13 cellular contexts compared by ENCODE assay signal in the genomic region with DNA sequence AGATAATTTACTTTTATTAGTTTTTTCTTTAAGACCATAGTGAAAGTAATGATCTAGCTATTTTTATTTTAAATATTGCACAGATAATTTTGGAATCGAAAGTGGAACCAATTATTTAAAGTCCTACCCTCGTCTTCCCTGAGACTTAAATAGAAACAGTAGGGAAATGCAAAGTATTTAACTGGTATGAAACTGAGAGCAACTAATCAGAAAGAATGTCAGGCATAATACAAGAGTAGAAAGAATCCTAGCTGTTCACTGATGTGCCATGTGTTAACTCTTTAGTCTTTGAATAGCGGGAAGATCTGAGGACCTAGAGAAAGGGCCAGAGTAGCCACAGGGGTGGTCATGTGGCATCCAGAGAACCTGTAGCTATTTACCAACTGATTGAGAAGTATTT.
DNase-seq lines count a peak whose midpoint lies in the region; ATAC-seq and TF ChIP-seq lines count a peak whose summit lies in the region.
"Had no signal": no experiment of that assay in that cellular context is flagged by ENCODE, and none has a peak within 500 bp of the region (broad histone marks: within the 10 kb centered on the region; RNA-seq: fewer than 3 reads in every experiment).

No MANE protein-coding gene starts in this region.

- no peaks in the 10 kb centered on the region for H3K36me3 Mint-ChIP-seq in neural progenitor cell
- H3K36me3 Mint-ChIP-seq: CD4-positive, alpha-beta memory T cell had no signal

- peak overlapping the region; percentile 50 to 72 (median 59); a peak in 19 of 22 replicates for H3K4me2 ChIP-seq in BLaER1 treated with 17β-estradiol and CSF1 and Interleukin-3, amounts not matched to agents 10 nM and 100 nM
- H3K4me2 ChIP-seq in OCI-LY3 (ENCODE audit: low read length) (peak overlapping the region; percentile 15; the same call in 1 of the 2 replicates), neural progenitor cell (no peak overlapping the region)

- TF ChIP-seq CTCF in OCI-LY3 (IDR thresholded peaks at IDR 0.05; ENCODE audit: low read depth, low read length) = no peak
- TF ChIP-seq CTCF in neural progenitor cell (IDR thresholded peaks at IDR 0.05) = no peak
- no peak for TF ChIP-seq CTCF in upper lobe of right lung (IDR thresholded peaks at IDR 0.05)
- TF ChIP-seq CTCF in esophagus muscularis mucosa (IDR thresholded peaks at IDR 0.05) = no peak

- WGBS in esophagus muscularis mucosa = 69% methylated on average over 3 of the region's 3 CpGs

- DNase-seq in neural progenitor cell (ENCODE audit: low spot score) (no peak), upper lobe of right lung (no peak), esophagus muscularis mucosa (ENCODE audit: extremely low spot score) (no peak)
- DNase-seq: ACHN; CD4-positive, alpha-beta memory T cell; DMS79; IMR-90 had no signal

- TF ChIP-seq POLR2A in esophagus muscularis mucosa (IDR thresholded peaks at IDR 0.05; ENCODE audit: low read depth) = no peak

- intact Hi-C loops in upper lobe of right lung (cut with DNase I) = no loop called here
- intact Hi-C loops in esophagus muscularis mucosa (cut with DNase I) = no loop called here

- H3K27ac Mint-ChIP-seq in neural progenitor cell = no peak overlapping the region
- H3K27ac Mint-ChIP-seq: CD4-positive, alpha-beta memory T cell had no signal

- H3F3A ChIP-seq in neural progenitor cell (ENCODE audit: low read depth) = no peaks in the 10 kb centered on the region

- 0 out of 22 replicates have a peak, but pooled peaks cover 0 to 5% (median 0%) of the 10 kb centered on the region in 11 experiments for H3K36me3 ChIP-seq in BLaER1 treated with 17β-estradiol and CSF1 and Interleukin-3, amounts not matched to agents 10 nM and 100 nM
- H3K36me3 ChIP-seq in OCI-LY3 (replicated peaks; ENCODE audit: low read depth, low read length) = no peaks in the 10 kb centered on the region
- H3K36me3 ChIP-seq in neural progenitor cell = no peaks in the 10 kb centered on the region
- H3K36me3 ChIP-seq in upper lobe of right lung = no peaks in the 10 kb centered on the region
- H3K36me3 ChIP-seq in esophagus muscularis mucosa = no peaks in the 10 kb centered on the region
- H3K36me3 ChIP-seq: HAP-1 had no signal

- TF ChIP-seq EP300 in esophagus muscularis mucosa (IDR thresholded peaks at IDR 0.05) = no peak

- no peak overlapping the region for H3K4me3 ChIP-seq in BLaER1 treated with 17β-estradiol and CSF1 and Interleukin-3, amounts not matched to agents 10 nM and 100 nM
- H3K4me3 ChIP-seq in OCI-LY3 (ENCODE audit: low read length) (no peak overlapping the region), neural progenitor cell (no peak overlapping the region), upper lobe of right lung (no peak overlapping the region), esophagus muscularis mucosa (no peak overlapping the region)
- H3K4me3 ChIP-seq: HAP-1 had no signal

- peaks cover 6 to 46% (median 29%) of the 10 kb centered on the region in 10 experiments; a peak in 18 of 20 replicates for H3K4me1 ChIP-seq in BLaER1 treated with 17β-estradiol and CSF1 and Interleukin-3, amounts not matched to agents 10 nM and 100 nM
- H3K4me1 ChIP-seq in OCI-LY3 (ENCODE audit: low read length) = peaks cover 9% of the 10 kb centered on the region; the same call in 1 of the 2 replicates
- H3K4me1 ChIP-seq in neural progenitor cell = no peaks in the 10 kb centered on the region
- no peaks in the 10 kb centered on the region for H3K4me1 ChIP-seq in upper lobe of right lung
- no peaks in the 10 kb centered on the region for H3K4me1 ChIP-seq in esophagus muscularis mucosa
- H3K4me1 ChIP-seq: HAP-1 had no signal

- H3K27me3 ChIP-seq in BLaER1 treated with 17β-estradiol and CSF1 and Interleukin-3, amounts not matched to agents 10 nM and 100 nM = no peaks in the 10 kb centered on the region
- H3K27me3 ChIP-seq in OCI-LY3 (ENCODE audit: low read depth, low read length) (no peaks in the 10 kb centered on the region), neural progenitor cell (no peaks in the 10 kb centered on the region), upper lobe of right lung (no peaks in the 10 kb centered on the region), esophagus muscularis mucosa (no peaks in the 10 kb centered on the region)

- H3K4me3 Mint-ChIP-seq in neural progenitor cell = no peak overlapping the region
- H3K4me3 Mint-ChIP-seq: CD4-positive, alpha-beta memory T cell had no signal

- H3K9ac ChIP-seq in BLaER1 treated with 17β-estradiol and CSF1 and Interleukin-3, amounts not matched to agents 10 nM and 100 nM = peak overlapping the region in 1 of 11 experiments; percentile 15; a peak in 1 of 22 replicates
- H3K9ac ChIP-seq in OCI-LY3 (ENCODE audit: low read length) (no peak overlapping the region), neural progenitor cell (no peak overlapping the region)

- H3K9me3 ChIP-seq in BLaER1 treated with 17β-estradiol and CSF1 and Interleukin-3, amounts not matched to agents 10 nM and 100 nM (replicated peaks in 1 of 11) = peaks cover 0 to 21% (median 0%) of the 10 kb centered on the region in 11 experiments; a peak in 4 of 22 replicates
- no peaks in the 10 kb centered on the region for H3K9me3 ChIP-seq in OCI-LY3 (ENCODE audit: insufficient read depth, low read length)
- H3K9me3 ChIP-seq in neural progenitor cell (ENCODE audit: low read depth) = no peaks in the 10 kb centered on the region
- H3K9me3 ChIP-seq in upper lobe of right lung = no peaks in the 10 kb centered on the region
- H3K9me3 ChIP-seq in esophagus muscularis mucosa = no peaks in the 10 kb centered on the region
- H3K9me3 ChIP-seq: HAP-1 had no signal

- no peaks in the 10 kb centered on the region for H3K27me3 Mint-ChIP-seq in neural progenitor cell (ENCODE audit: insufficient read depth, low read depth)
- H3K27me3 Mint-ChIP-seq: CD4-positive, alpha-beta memory T cell had no signal

- no peaks in the 10 kb centered on the region for H3K9me3 Mint-ChIP-seq in neural progenitor cell

- H3K4me1 Mint-ChIP-seq in neural progenitor cell = no peaks in the 10 kb centered on the region
- H3K4me1 Mint-ChIP-seq: CD4-positive, alpha-beta memory T cell had no signal

- ATAC-seq in HG03432 (IDR thresholded peaks at IDR 0.05; ENCODE audit: unreplicated experiment) (peak; percentile 66), upper lobe of right lung (no peak), GM19397 (IDR thresholded peaks at IDR 0.05; ENCODE audit: unreplicated experiment) (no peak)

- H4K20me1 ChIP-seq in BLaER1 treated with 17β-estradiol and CSF1 and Interleukin-3, amounts not matched to agents 10 nM and 100 nM = no peaks in the 10 kb centered on the region
- H4K20me1 ChIP-seq in OCI-LY3 (ENCODE audit: insufficient read depth, low read length) = no peaks in the 10 kb centered on the region
- no peaks in the 10 kb centered on the region for H4K20me1 ChIP-seq in neural progenitor cell (ENCODE audit: low read depth)

- H3K27ac ChIP-seq in BLaER1 treated with 17β-estradiol and CSF1 and Interleukin-3, amounts not matched to agents 10 nM and 100 nM = peak overlapping the region in 3 of 11 experiments; percentile 18 to 41 (median 39); a peak in 3 of 22 replicates
- H3K27ac ChIP-seq in OCI-LY3 (ENCODE audit: low read length) (no peak overlapping the region), neural progenitor cell (no peak overlapping the region), upper lobe of right lung (no peak overlapping the region), esophagus muscularis mucosa (replicated peaks in 1 of 4) (no peak overlapping the region)
- H3K27ac ChIP-seq: C4-2B had no signal

- H2AFZ ChIP-seq in OCI-LY3 (ENCODE audit: low read depth, low read length) (no peak overlapping the region), neural progenitor cell (replicated peaks) (peak overlapping the region; percentile 50)

- no peaks in the 10 kb centered on the region for H3K79me2 ChIP-seq in OCI-LY3 (ENCODE audit: low read length)
- H3K79me2 ChIP-seq in neural progenitor cell (ENCODE audit: low read depth) = no peaks in the 10 kb centered on the region
